In the genomic region with DNA sequence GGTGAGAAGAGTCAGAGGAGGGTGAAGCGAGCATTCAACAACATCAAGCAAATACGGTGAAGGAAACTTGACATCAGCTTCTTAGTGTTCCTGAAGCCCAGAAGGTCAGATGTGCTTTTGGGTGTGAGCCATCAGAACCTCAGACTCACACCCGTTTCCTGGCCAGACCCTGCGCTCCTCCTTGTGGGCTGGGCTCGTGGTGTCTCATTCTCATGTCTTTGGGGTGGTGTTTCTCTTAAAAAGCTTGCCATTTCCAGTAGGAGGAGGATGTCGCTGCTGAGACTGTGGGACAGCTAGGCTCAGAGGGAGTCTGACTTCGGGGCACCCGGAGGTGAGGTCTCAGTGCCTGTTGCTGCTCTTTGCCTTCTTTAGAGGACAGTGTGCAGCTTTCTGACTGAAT, we compare ENCODE assay signal across 14 cellular contexts. TPM values are rescaled to one million over a fixed set of nuclear protein-coding genes. Genes with fewer than 3 reads are reported as not detected.
DNase-seq lines count a peak whose midpoint lies in the region; ATAC-seq and TF ChIP-seq lines count a peak whose summit lies in the region.
"Had no signal": no experiment of that assay in that cellular context is flagged by ENCODE, and none has a peak within 500 bp of the region (broad histone marks: within the 10 kb centered on the region; RNA-seq: fewer than 3 reads in every experiment).

No MANE protein-coding gene starts in this region.

- H3K27ac ChIP-seq in tibial nerve, result peak overlapping the region in 3 of 4 donors; percentile 29 to 52 (median 52)

- 61 to 66% methylated on average over 8 of the region's 8 CpGs for WGBS in tibial nerve, 2 donors

- DNase-seq in activated effector memory CD4-positive, alpha-beta T cell treated with Interleukin-2 at 50 U/mL for 16 hours, result peak; percentile 11
- no peak for DNase-seq in activated effector memory CD4-positive, alpha-beta T cell treated with anti-CD3 and anti-CD28 coated beads, Interleukin-2, amount 50 U/mL, for 16 hours
- DNase-seq in activated naive CD8-positive, alpha-beta T cell treated with anti-CD3 and anti-CD28 coated beads, Interleukin-2, amount 50 U/mL, for 24 hours, result peak; percentile 12
- DNase-seq in memory B cell (ENCODE audit: low spot score in 2 of 2), result no peak
- peak; percentile 21 to 58 for DNase-seq in tibial nerve (ENCODE audit: low spot score in 2 of 2)
- DNase-seq in GDM1 (lab: John Stamatoyannopoulos, UW), result no peak
- DNase-seq in COR-L47 (lab: John Stamatoyannopoulos, UW), result no peak
- DNase-seq: ACHN; activated CD4-positive, alpha-beta T cell treated with anti-CD3 and anti-CD28 coated beads, Interleukin-2, amount 50 U/mL, for 4 hours; naive B cell; NCI-H1694 had no signal

- H3K4me1 Mint-ChIP-seq in activated naive CD8-positive, alpha-beta T cell treated with anti-CD3 and anti-CD28 coated beads, Interleukin-2, amount 50 U/mL, for 24 hours, result peaks cover 43% of the 10 kb centered on the region
- H3K4me1 Mint-ChIP-seq in memory B cell, result peaks cover 64% of the 10 kb centered on the region

- no peaks in the 10 kb centered on the region for H3K9me3 ChIP-seq in tibial nerve

- no peak for TF ChIP-seq POLR2A in tibial nerve (IDR thresholded peaks at IDR 0.05)

- H3K27ac Mint-ChIP-seq in activated naive CD8-positive, alpha-beta T cell treated with anti-CD3 and anti-CD28 coated beads, Interleukin-2, amount 50 U/mL, for 24 hours, result peak overlapping the region; percentile 60
- H3K27ac Mint-ChIP-seq in memory B cell, result peak overlapping the region; percentile 29
- H3K27ac Mint-ChIP-seq: GM23338 had no signal

- H3K36me3 ChIP-seq in tibial nerve, result no peaks in the 10 kb centered on the region

- H3K27me3 Mint-ChIP-seq in activated naive CD8-positive, alpha-beta T cell treated with anti-CD3 and anti-CD28 coated beads, Interleukin-2, amount 50 U/mL, for 24 hours, result peaks cover 1% of the 10 kb centered on the region
- no peaks in the 10 kb centered on the region for H3K27me3 Mint-ChIP-seq in memory B cell

- TF ChIP-seq EP300 in tibial nerve (IDR thresholded peaks at IDR 0.05), result no peak

- H3K36me3 Mint-ChIP-seq in activated naive CD8-positive, alpha-beta T cell treated with anti-CD3 and anti-CD28 coated beads, Interleukin-2, amount 50 U/mL, for 24 hours (ENCODE audit: low read depth), result no peaks in the 10 kb centered on the region
- H3K36me3 Mint-ChIP-seq in memory B cell, result peaks cover 9% of the 10 kb centered on the region

- no peaks in the 10 kb centered on the region for H3K9me3 Mint-ChIP-seq in activated naive CD8-positive, alpha-beta T cell treated with anti-CD3 and anti-CD28 coated beads, Interleukin-2, amount 50 U/mL, for 24 hours
- H3K9me3 Mint-ChIP-seq in memory B cell, result no peaks in the 10 kb centered on the region
- H3K9me3 Mint-ChIP-seq: GM23338, naive B cell had no signal

- H3K4me1 ChIP-seq in tibial nerve, result peaks cover 0 to 18% (median 7%) of the 10 kb centered on the region in 4 donors

- TF ChIP-seq CTCF in tibial nerve (IDR thresholded peaks at IDR 0.05), result peak in 1 of 5 experiments; percentile 14

- ATAC-seq in activated naive CD8-positive, alpha-beta T cell treated with anti-CD3 and anti-CD28 coated beads, Interleukin-2, amount 50 U/mL, for 24 hours, result peak; percentile 74
- ATAC-seq in memory B cell (ENCODE audit: low read depth), result no peak
- ATAC-seq in HG03025 (IDR thresholded peaks at IDR 0.05; ENCODE audit: low FRiP score, unreplicated experiment), result no peak
- ATAC-seq: GM23338, SK-N-SH treated with all-trans-retinoic acid at 6 μM for 48 hours had no signal

- no peaks in the 10 kb centered on the region for H3K27me3 ChIP-seq in tibial nerve

- H3K4me3 ChIP-seq in tibial nerve, result no peak overlapping the region
- H3K4me3 ChIP-seq: GM23338 had no signal

- H3K4me3 Mint-ChIP-seq in activated naive CD8-positive, alpha-beta T cell treated with anti-CD3 and anti-CD28 coated beads, Interleukin-2, amount 50 U/mL, for 24 hours, result no peak overlapping the region
- H3K4me3 Mint-ChIP-seq in memory B cell, result no peak overlapping the region
- H3K4me3 Mint-ChIP-seq: GM23338, naive B cell had no signal

RNA-seq across cellular contexts. Expression of a gene that starts 24.2 kb away (rescaled TPM):
- total RNA-seq in tibial nerve, result 100 to 1,000 TPM in 1 of 4 donors, 10 to 100 TPM in 3; 19.8 to 110 (median 29.2) TPM

RNA-seq across cellular contexts. Expression of a gene that starts 52.7 kb away (rescaled TPM):
- 10 to 100 TPM in 1 of 4 donors, 1 to 10 TPM in 3; 1.2 to 13.1 (median 6.6) TPM for total RNA-seq in tibial nerve
- total RNA-seq: GM23338 had no signal

Comparison
In these comparisons a context has a peak if more than half of its experiments do, and no peak if none do; other contexts are left out.
1. DNase-seq: peak in activated effector memory CD4-positive, alpha-beta T cell treated with Interleukin-2 at 50 U/mL for 16 hours (single experiment), activated naive CD8-positive, alpha-beta T cell treated with anti-CD3 and anti-CD28 coated beads, Interleukin-2, amount 50 U/mL, for 24 hours (single experiment) and tibial nerve (2 of 2); none in activated effector memory CD4-positive, alpha-beta T cell treated with anti-CD3 and anti-CD28 coated beads, Interleukin-2, amount 50 U/mL, for 16 hours (single experiment), memory B cell (0 of 2), GDM1 (single experiment) and COR-L47 (single experiment).